ENCODE assay signal across 11 cellular contexts in the genomic region with DNA sequence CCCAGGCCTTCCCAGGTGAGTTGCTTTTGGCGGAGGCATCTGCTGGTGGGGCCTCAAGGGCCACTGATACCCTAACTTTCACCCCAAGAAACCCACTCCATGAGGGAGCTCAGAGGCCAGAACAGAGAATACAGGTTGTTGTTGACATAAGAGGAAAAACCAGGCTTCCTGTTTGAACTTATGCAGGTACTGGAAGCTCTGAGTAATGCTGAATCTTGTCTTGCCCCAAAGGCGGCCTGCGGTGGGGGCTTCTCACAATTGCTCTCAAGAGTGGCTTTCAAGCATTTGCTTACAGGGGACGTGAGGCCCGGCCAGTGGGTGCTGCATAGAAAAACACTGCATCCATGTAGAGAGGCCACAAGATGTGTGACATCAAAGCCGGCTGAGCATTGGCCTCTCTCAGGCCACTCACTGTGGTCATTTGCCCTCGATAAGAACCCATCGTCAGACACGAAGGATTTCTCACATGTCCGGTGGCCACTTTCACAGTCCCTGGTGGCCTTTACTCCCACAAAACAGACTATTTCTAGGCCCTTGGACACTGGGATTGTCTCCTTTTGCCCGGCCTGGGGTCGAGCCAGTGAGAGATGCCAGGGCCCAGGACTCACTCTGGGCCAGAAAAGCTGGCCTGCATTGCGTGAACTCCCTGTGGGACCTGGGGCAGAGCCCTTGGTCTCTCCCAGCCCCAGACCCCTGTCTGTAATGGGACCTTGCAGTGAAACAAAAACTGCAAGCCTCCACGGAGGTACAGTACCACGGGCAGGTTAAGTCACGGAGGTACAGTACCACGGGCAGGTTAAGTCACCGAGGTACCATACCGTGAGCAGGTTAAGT. TPM values are rescaled to one million over a fixed set of nuclear protein-coding genes. Genes with fewer than 3 reads are reported as not detected.
DNase-seq lines count a peak whose midpoint lies in the region; ATAC-seq and TF ChIP-seq lines count a peak whose summit lies in the region.
"Had no signal": no experiment of that assay in that cellular context is flagged by ENCODE, and none has a peak within 500 bp of the region (broad histone marks: within the 10 kb centered on the region; RNA-seq: fewer than 3 reads in every experiment).

No MANE protein-coding gene starts in this region.

- H3F3A ChIP-seq in PC-3 (ENCODE audit: low read length, unreplicated experiment) = no peaks in the 10 kb centered on the region

- no peak overlapping the region for H3K9ac ChIP-seq in PC-3 (ENCODE audit: low read length)

- H3K9me2 ChIP-seq in PC-3 (replicated peaks; ENCODE audit: low read length) = no peaks in the 10 kb centered on the region

- POLR2A ChIA-PET in activated CD8-positive, alpha-beta T cell treated with anti-CD3 and anti-CD28 coated beads, Interleukin-2, amount 10 ng/mL, durations not matched to agents 7 days and 5 days (lab: Charles Lee) = interaction anchor here (0.5 to 1.4 kb wide), 2 partner anchors 21 to 45 kb away, joined by 3 to 8 read pairs; no protein-coding TSS in a partner anchor
- POLR2A ChIA-PET in PC-3 (lab: Charles Lee; ENCODE audit: unreplicated experiment) = no interaction called here

- H3K4me3 ChIP-seq in PC-3 (ENCODE audit: low read length) = no peak overlapping the region

- no peaks in the 10 kb centered on the region for H3K9me3 Mint-ChIP-seq in activated CD8-positive, alpha-beta T cell treated with anti-CD3 and anti-CD28 coated beads, Interleukin-2, amount 10 ng/mL, durations not matched to agents 7 days and 5 days (ENCODE audit: insufficient read depth)
- H3K9me3 Mint-ChIP-seq in activated naive CD8-positive, alpha-beta T cell treated with anti-CD3 and anti-CD28 coated beads for 36 hours = no peaks in the 10 kb centered on the region

- H3K27ac Mint-ChIP-seq in activated CD8-positive, alpha-beta T cell treated with anti-CD3 and anti-CD28 coated beads, Interleukin-2, amount 10 ng/mL, durations not matched to agents 7 days and 5 days = peak overlapping the region; percentile 94
- peak overlapping the region; percentile 96 for H3K27ac Mint-ChIP-seq in activated naive CD8-positive, alpha-beta T cell treated with anti-CD3 and anti-CD28 coated beads for 36 hours

- H3K79me2 ChIP-seq in PC-3 (ENCODE audit: low read length) = no peaks in the 10 kb centered on the region

- H3K4me1 Mint-ChIP-seq in activated CD8-positive, alpha-beta T cell treated with anti-CD3 and anti-CD28 coated beads, Interleukin-2, amount 10 ng/mL, durations not matched to agents 7 days and 5 days (ENCODE audit: low read depth) = peaks cover 63% of the 10 kb centered on the region
- peaks cover 69% of the 10 kb centered on the region for H3K4me1 Mint-ChIP-seq in activated naive CD8-positive, alpha-beta T cell treated with anti-CD3 and anti-CD28 coated beads for 36 hours

- H3K27me3 Mint-ChIP-seq in activated CD8-positive, alpha-beta T cell treated with anti-CD3 and anti-CD28 coated beads, Interleukin-2, amount 10 ng/mL, durations not matched to agents 7 days and 5 days (ENCODE audit: low read depth) = no peaks in the 10 kb centered on the region
- H3K27me3 Mint-ChIP-seq in activated naive CD8-positive, alpha-beta T cell treated with anti-CD3 and anti-CD28 coated beads for 36 hours = no peaks in the 10 kb centered on the region

- TF ChIP-seq CTCF in PC-3 (conservative IDR thresholded peaks at IDR 0.05; ENCODE audit: low read depth, low read length) = no peak

- DNase-seq in D341Med (ENCODE audit: low spot score) (peak; percentile 18), inferior parietal cortex (ENCODE audit: extremely low spot score) (no peak), PC-3 (no peak), SHP77 (lab: John Stamatoyannopoulos, UW) (no peak)
- peak; percentile 79 for DNase-seq in activated CD8-positive, alpha-beta T cell treated with anti-CD3 and anti-CD28 coated beads, Interleukin-2, amount 10 ng/mL, durations not matched to agents 7 days and 5 days
- DNase-seq in activated naive CD8-positive, alpha-beta T cell treated with anti-CD3 and anti-CD28 coated beads for 36 hours = peak; percentile 85
- peak; percentile 56 to 77 for DNase-seq in stimulated activated CD4-positive, alpha-beta T cell treated with anti-CD3 and anti-CD28 coated beads, Interleukin-4, amount 100 ng/mL, for 4 hours
- DNase-seq: GDM1, NCI-H510A treated with DMSO at 0.1 percent for 48 hours had no signal

- H4K20me1 ChIP-seq in PC-3 (ENCODE audit: low read length) = no peaks in the 10 kb centered on the region

- no peaks in the 10 kb centered on the region for H3K9me3 ChIP-seq in PC-3 (ENCODE audit: low read length)

- CTCF ChIA-PET in activated CD8-positive, alpha-beta T cell treated with anti-CD3 and anti-CD28 coated beads, Interleukin-2, amount 10 ng/mL, durations not matched to agents 7 days and 5 days (lab: Charles Lee) = interaction anchor here (1.0 to 9.0 kb wide), 4 partner anchors 20 to 39 kb away, joined by 4 to 71 read pairs (median 7); no protein-coding TSS in a partner anchor
- CTCF ChIA-PET in PC-3 (lab: Charles Lee) = no interaction called here

- intact Hi-C loops in PC-3 (cut with micrococcal nuclease) = no loop called here

- no TSS peak for BruUV-seq in PC-3 (replicated peaks; lab: Mats Ljungman, UMichigan)

- no peak overlapping the region for H3K4me2 ChIP-seq in PC-3 (ENCODE audit: low read length)

- H3K4me3 Mint-ChIP-seq in activated CD8-positive, alpha-beta T cell treated with anti-CD3 and anti-CD28 coated beads, Interleukin-2, amount 10 ng/mL, durations not matched to agents 7 days and 5 days = no peak overlapping the region
- H3K4me3 Mint-ChIP-seq in activated naive CD8-positive, alpha-beta T cell treated with anti-CD3 and anti-CD28 coated beads for 36 hours = peak overlapping the region; percentile 44

- no peaks in the 10 kb centered on the region for H3K27me3 ChIP-seq in PC-3 (ENCODE audit: low read length)

- no peaks in the 10 kb centered on the region for H3K36me3 Mint-ChIP-seq in activated CD8-positive, alpha-beta T cell treated with anti-CD3 and anti-CD28 coated beads, Interleukin-2, amount 10 ng/mL, durations not matched to agents 7 days and 5 days (ENCODE audit: low read depth)
- peaks cover 2% of the 10 kb centered on the region for H3K36me3 Mint-ChIP-seq in activated naive CD8-positive, alpha-beta T cell treated with anti-CD3 and anti-CD28 coated beads for 36 hours

- H3K36me3 ChIP-seq in PC-3 (ENCODE audit: low read depth, low read length) = no peaks in the 10 kb centered on the region

- no peak overlapping the region for H3K27ac ChIP-seq in PC-3 (ENCODE audit: low read length)

- H3K4me1 ChIP-seq in PC-3 (ENCODE audit: insufficient read depth, low read length) = no peaks in the 10 kb centered on the region; the same call in 1 of the 2 replicates

- no peak overlapping the region for H2AFZ ChIP-seq in PC-3 (ENCODE audit: low read length)

- peak; percentile 80 for ATAC-seq in activated CD8-positive, alpha-beta T cell treated with anti-CD3 and anti-CD28 coated beads, Interleukin-2, amount 10 ng/mL, durations not matched to agents 7 days and 5 days
- ATAC-seq in PC-3 = no peak
- no peak for ATAC-seq in HG02840 (IDR thresholded peaks at IDR 0.05; ENCODE audit: low FRiP score, unreplicated experiment)
- ATAC-seq: SK-N-SH treated with all-trans-retinoic acid at 6 μM for 48 hours had no signal

RNA-seq across cellular contexts. Expression of a gene that starts 34.5 kb away (rescaled TPM):
- total RNA-seq in activated CD8-positive, alpha-beta T cell treated with anti-CD3 and anti-CD28 coated beads, Interleukin-2, amount 10 ng/mL, durations not matched to agents 7 days and 5 days = 10 to 100 TPM; 93.4 to 97.8 TPM
- total RNA-seq in activated naive CD8-positive, alpha-beta T cell treated with anti-CD3 and anti-CD28 coated beads for 36 hours = 10 to 100 TPM; 66.4 to 68.7 TPM
- total RNA-seq in PC-3 (2014; rRNA removed) = 3.9 and 7.0 TPM in 2 replicates

Comparison
In these comparisons a context has a peak if more than half of its experiments do, and no peak if none do; other contexts are left out.
1. DNase-seq: peak in D341Med (single experiment), activated CD8-positive, alpha-beta T cell treated with anti-CD3 and anti-CD28 coated beads, Interleukin-2, amount 10 ng/mL, durations not matched to agents 7 days and 5 days (single experiment), activated naive CD8-positive, alpha-beta T cell treated with anti-CD3 and anti-CD28 coated beads for 36 hours (single experiment) and stimulated activated CD4-positive, alpha-beta T cell treated with anti-CD3 and anti-CD28 coated beads, Interleukin-4, amount 100 ng/mL, for 4 hours (2 of 2); none in inferior parietal cortex (single experiment), PC-3 (single experiment) and SHP77 (0 of 2).